In the genomic region with DNA sequence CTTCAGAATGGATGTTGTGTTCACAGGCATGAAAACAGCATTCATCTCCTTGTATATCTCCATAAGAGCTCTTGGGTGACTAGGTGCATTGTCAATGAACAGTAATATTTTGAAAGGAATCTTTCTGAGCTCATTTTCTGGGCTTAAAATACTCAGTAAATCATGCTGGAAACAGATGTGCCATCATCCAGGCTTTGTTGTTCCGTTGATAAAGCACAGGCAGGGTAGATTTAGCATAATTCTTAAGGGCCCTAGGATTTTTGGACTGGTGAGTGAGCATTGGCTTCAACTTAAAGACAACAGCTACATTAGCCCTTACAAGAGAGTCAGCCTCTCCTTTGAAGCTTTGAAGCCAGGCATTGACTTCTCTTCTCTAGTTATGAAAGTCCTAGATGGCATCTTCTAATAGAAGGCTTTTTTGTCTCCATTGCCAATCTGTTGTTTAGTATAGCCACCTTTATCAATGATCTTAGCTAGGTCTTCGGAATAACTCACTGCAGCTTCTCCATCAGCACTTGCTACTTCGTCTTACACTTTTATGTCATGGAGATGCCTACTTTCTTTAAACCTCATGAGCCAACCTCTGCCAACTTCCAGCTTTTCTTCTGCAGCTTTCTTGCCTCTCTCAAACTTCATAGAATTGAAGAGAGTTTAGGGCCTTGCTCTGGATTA, we compare ENCODE assay signal across 1 cellular context.
TF ChIP-seq lines count a peak whose summit lies in the region.

No MANE protein-coding gene starts in this region.

TF ChIP-seq in A549, 52 proteins besides CTCF, POLR2A, EP300 and RAD21 (continued from another document):
- TF ChIP-seq, protein P1, sequence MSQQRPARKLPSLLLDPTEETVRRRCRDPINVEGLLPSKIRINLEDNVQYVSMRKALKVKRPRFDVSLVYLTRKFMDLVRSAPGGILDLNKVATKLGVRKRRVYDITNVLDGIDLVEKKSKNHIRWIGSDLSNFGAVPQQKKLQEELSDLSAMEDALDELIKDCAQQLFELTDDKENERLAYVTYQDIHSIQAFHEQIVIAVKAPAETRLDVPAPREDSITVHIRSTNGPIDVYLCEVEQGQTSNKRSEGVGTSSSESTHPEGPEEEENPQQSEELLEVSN (IDR thresholded peaks at IDR 0.05; ENCODE audit: borderline replicate concordance, low read depth): no peak
- TF ChIP-seq MAZ (IDR thresholded peaks at IDR 0.05; ENCODE audit: borderline replicate concordance, low read depth, low read length): no peak
- TF ChIP-seq RARB (CRISPR knock-in tag; IDR thresholded peaks at IDR 0.05): no peak
